1 cellular context compared by ENCODE assay signal in the genomic region with DNA sequence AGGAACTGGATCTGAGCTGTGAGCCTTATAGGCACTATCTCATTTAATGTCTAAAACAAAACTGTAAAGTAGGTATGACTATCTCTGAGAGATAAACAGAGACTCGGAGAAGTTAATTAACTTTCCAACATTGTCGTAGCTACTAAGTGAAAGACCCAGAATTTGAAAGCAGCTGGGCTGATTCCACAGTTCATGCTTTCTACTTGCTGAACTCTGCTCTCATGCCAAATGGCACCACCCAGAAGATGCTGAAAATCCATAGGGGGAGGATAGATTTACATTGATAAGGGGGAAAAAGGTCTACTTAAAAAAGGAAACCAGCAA.
TF ChIP-seq lines count a peak whose summit lies in the region.

No MANE protein-coding gene starts in this region.

TF ChIP-seq in HepG2, 621 proteins besides CTCF, POLR2A, EP300 and RAD21 (continued from another document and continues in another):
- TF ChIP-seq, protein P1, sequence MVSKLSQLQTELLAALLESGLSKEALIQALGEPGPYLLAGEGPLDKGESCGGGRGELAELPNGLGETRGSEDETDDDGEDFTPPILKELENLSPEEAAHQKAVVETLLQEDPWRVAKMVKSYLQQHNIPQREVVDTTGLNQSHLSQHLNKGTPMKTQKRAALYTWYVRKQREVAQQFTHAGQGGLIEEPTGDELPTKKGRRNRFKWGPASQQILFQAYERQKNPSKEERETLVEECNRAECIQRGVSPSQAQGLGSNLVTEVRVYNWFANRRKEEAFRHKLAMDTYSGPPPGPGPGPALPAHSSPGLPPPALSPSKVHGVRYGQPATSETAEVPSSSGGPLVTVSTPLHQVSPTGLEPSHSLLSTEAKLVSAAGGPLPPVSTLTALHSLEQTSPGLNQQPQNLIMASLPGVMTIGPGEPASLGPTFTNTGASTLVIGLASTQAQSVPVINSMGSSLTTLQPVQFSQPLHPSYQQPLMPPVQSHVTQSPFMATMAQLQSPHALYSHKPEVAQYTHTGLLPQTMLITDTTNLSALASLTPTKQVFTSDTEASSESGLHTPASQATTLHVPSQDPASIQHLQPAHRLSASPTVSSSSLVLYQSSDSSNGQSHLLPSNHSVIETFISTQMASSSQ (IDR thresholded peaks at IDR 0.05; ENCODE audit: low read depth): no peak
- TF ChIP-seq, protein P1 (CRISPR knock-in tag; IDR thresholded peaks at IDR 0.05; ENCODE audit: borderline replicate concordance): no peak
- TF ChIP-seq, protein P2, sequence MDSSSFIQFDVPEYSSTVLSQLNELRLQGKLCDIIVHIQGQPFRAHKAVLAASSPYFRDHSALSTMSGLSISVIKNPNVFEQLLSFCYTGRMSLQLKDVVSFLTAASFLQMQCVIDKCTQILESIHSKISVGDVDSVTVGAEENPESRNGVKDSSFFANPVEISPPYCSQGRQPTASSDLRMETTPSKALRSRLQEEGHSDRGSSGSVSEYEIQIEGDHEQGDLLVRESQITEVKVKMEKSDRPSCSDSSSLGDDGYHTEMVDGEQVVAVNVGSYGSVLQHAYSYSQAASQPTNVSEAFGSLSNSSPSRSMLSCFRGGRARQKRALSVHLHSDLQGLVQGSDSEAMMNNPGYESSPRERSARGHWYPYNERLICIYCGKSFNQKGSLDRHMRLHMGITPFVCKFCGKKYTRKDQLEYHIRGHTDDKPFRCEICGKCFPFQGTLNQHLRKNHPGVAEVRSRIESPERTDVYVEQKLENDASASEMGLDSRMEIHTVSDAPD (CRISPR knock-in tag; IDR thresholded peaks at IDR 0.05): no peak
- TF ChIP-seq ZNF501 (CRISPR knock-in tag; IDR thresholded peaks at IDR 0.05) (no peak), ZNF570 (CRISPR knock-in tag; IDR thresholded peaks at IDR 0.05; ENCODE audit: borderline replicate concordance) (no peak), POLR2G (IDR thresholded peaks at IDR 0.05; ENCODE audit: low read depth, low read length) (peak; percentile 38; the same call in 1 of the 2 replicates), NONO (IDR thresholded peaks at IDR 0.05) (no peak), NONO (CRISPR knock-in tag; conservative IDR thresholded peaks at IDR 0.05) (no peak), ZNF33A (CRISPR knock-in tag; IDR thresholded peaks at IDR 0.05; ENCODE audit: borderline replicate concordance) (no peak), ZNF557 (CRISPR knock-in tag; IDR thresholded peaks at IDR 0.05) (peak; percentile 36; the same call in 1 of the 2 replicates), NAIF1 (CRISPR knock-in tag; IDR thresholded peaks at IDR 0.05; ENCODE audit: borderline replicate concordance) (0 out of 2 replicates have a peak, but pooled peaks have one; percentile 22), DNMT1 (CRISPR knock-in tag; IDR thresholded peaks at IDR 0.05) (no peak), YEATS4 (CRISPR knock-in tag; IDR thresholded peaks at IDR 0.05; ENCODE audit: borderline replicate concordance) (0 out of 2 replicates have a peak, but pooled peaks have one; percentile 13), MED13 (CRISPR knock-in tag; IDR thresholded peaks at IDR 0.05) (no peak), TBX2 (CRISPR knock-in tag; IDR thresholded peaks at IDR 0.05; ENCODE audit: borderline replicate concordance) (no peak), AKAP8 (CRISPR knock-in tag; IDR thresholded peaks at IDR 0.05) (no peak), SP1 (IDR thresholded peaks at IDR 0.05) (no peak), SP1 (CRISPR knock-in tag; IDR thresholded peaks at IDR 0.05) (no peak), NFYB (CRISPR knock-in tag; IDR thresholded peaks at IDR 0.05) (no peak), CREM (IDR thresholded peaks at IDR 0.05) (no peak), CREM (CRISPR knock-in tag; IDR thresholded peaks at IDR 0.05) (no peak), ATAD3A (CRISPR knock-in tag; IDR thresholded peaks at IDR 0.05) (no peak), ZNF260 (CRISPR knock-in tag; IDR thresholded peaks at IDR 0.05; ENCODE audit: borderline replicate concordance, low read depth) (no peak), ZNF773 (CRISPR knock-in tag; IDR thresholded peaks at IDR 0.05; ENCODE audit: borderline replicate concordance) (no peak), THAP11 (CRISPR knock-in tag; IDR thresholded peaks at IDR 0.05) (no peak), NRL (CRISPR knock-in tag; IDR thresholded peaks at IDR 0.05; ENCODE audit: borderline replicate concordance) (no peak), SALL2 (CRISPR knock-in tag; IDR thresholded peaks at IDR 0.05) (no peak), SMARCE1 (IDR thresholded peaks at IDR 0.05; ENCODE audit: borderline replicate concordance) (no peak), ZNF567 (CRISPR knock-in tag; IDR thresholded peaks at IDR 0.05; ENCODE audit: borderline replicate concordance) (no peak), CCAR2 (optimal IDR thresholded peaks at IDR 0.05; ENCODE audit: low read depth, low read length) (no peak), EEA1 (CRISPR knock-in tag; IDR thresholded peaks at IDR 0.05; ENCODE audit: borderline replicate concordance) (no peak)
- TF ChIP-seq, protein P3, sequence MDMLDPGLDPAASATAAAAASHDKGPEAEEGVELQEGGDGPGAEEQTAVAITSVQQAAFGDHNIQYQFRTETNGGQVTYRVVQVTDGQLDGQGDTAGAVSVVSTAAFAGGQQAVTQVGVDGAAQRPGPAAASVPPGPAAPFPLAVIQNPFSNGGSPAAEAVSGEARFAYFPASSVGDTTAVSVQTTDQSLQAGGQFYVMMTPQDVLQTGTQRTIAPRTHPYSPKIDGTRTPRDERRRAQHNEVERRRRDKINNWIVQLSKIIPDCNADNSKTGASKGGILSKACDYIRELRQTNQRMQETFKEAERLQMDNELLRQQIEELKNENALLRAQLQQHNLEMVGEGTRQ (IDR thresholded peaks at IDR 0.05; ENCODE audit: low read depth, low read length): no peak
- TF ChIP-seq, protein P3 (CRISPR knock-in tag; IDR thresholded peaks at IDR 0.05; ENCODE audit: borderline replicate concordance): 0 out of 2 replicates have a peak, but pooled peaks have one; percentile 37
- TF ChIP-seq, protein P4, sequence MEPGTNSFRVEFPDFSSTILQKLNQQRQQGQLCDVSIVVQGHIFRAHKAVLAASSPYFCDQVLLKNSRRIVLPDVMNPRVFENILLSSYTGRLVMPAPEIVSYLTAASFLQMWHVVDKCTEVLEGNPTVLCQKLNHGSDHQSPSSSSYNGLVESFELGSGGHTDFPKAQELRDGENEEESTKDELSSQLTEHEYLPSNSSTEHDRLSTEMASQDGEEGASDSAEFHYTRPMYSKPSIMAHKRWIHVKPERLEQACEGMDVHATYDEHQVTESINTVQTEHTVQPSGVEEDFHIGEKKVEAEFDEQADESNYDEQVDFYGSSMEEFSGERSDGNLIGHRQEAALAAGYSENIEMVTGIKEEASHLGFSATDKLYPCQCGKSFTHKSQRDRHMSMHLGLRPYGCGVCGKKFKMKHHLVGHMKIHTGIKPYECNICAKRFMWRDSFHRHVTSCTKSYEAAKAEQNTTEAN (CRISPR knock-in tag; conservative IDR thresholded peaks at IDR 0.05): no peak
- TF ChIP-seq, protein P5, sequence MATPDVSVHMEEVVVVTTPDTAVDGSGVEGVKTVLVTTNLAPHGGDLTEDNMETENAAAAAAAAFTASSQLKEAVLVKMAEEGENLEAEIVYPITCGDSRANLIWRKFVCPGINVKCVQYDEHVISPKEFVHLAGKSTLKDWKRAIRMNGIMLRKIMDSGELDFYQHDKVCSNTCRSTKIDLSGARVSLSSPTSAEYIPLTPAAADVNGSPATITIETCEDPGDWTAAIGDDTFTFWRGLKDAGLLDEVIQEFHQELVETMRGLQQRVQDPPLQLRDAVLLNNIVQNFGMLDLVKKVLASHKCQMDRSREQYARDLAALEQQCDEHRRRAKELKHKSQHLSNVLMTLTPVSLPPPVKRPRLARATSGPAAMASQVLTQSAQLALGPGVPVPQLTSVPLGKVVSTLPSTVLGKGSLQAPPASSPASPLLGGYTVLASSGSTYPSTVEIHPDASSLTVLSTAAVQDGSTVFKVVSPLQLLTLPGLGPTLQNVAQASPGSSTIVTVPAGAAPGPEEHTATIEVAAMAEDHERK (CRISPR knock-in tag; IDR thresholded peaks at IDR 0.05; ENCODE audit: low read depth): no peak
- TF ChIP-seq, protein P6, sequence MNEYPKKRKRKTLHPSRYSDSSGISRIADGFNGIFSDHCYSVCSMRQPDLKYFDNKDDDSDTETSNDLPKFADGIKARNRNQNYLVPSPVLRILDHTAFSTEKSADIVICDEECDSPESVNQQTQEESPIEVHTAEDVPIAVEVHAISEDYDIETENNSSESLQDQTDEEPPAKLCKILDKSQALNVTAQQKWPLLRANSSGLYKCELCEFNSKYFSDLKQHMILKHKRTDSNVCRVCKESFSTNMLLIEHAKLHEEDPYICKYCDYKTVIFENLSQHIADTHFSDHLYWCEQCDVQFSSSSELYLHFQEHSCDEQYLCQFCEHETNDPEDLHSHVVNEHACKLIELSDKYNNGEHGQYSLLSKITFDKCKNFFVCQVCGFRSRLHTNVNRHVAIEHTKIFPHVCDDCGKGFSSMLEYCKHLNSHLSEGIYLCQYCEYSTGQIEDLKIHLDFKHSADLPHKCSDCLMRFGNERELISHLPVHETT (CRISPR knock-in tag; conservative IDR thresholded peaks at IDR 0.05): no peak
- TF ChIP-seq, protein P7, sequence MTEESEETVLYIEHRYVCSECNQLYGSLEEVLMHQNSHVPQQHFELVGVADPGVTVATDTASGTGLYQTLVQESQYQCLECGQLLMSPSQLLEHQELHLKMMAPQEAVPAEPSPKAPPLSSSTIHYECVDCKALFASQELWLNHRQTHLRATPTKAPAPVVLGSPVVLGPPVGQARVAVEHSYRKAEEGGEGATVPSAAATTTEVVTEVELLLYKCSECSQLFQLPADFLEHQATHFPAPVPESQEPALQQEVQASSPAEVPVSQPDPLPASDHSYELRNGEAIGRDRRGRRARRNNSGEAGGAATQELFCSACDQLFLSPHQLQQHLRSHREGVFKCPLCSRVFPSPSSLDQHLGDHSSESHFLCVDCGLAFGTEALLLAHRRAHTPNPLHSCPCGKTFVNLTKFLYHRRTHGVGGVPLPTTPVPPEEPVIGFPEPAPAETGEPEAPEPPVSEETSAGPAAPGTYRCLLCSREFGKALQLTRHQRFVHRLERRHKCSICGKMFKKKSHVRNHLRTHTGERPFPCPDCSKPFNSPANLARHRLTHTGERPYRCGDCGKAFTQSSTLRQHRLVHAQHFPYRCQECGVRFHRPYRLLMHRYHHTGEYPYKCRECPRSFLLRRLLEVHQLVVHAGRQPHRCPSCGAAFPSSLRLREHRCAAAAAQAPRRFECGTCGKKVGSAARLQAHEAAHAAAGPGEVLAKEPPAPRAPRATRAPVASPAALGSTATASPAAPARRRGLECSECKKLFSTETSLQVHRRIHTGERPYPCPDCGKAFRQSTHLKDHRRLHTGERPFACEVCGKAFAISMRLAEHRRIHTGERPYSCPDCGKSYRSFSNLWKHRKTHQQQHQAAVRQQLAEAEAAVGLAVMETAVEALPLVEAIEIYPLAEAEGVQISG (CRISPR knock-in tag; IDR thresholded peaks at IDR 0.05): no peak
- TF ChIP-seq, protein P8, sequence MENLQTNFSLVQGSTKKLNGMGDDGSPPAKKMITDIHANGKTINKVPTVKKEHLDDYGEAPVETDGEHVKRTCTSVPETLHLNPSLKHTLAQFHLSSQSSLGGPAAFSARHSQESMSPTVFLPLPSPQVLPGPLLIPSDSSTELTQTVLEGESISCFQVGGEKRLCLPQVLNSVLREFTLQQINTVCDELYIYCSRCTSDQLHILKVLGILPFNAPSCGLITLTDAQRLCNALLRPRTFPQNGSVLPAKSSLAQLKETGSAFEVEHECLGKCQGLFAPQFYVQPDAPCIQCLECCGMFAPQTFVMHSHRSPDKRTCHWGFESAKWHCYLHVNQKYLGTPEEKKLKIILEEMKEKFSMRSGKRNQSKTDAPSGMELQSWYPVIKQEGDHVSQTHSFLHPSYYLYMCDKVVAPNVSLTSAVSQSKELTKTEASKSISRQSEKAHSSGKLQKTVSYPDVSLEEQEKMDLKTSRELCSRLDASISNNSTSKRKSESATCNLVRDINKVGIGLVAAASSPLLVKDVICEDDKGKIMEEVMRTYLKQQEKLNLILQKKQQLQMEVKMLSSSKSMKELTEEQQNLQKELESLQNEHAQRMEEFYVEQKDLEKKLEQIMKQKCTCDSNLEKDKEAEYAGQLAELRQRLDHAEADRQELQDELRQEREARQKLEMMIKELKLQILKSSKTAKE (CRISPR knock-in tag; IDR thresholded peaks at IDR 0.05; ENCODE audit: borderline replicate concordance): no peak
- TF ChIP-seq, protein P9, sequence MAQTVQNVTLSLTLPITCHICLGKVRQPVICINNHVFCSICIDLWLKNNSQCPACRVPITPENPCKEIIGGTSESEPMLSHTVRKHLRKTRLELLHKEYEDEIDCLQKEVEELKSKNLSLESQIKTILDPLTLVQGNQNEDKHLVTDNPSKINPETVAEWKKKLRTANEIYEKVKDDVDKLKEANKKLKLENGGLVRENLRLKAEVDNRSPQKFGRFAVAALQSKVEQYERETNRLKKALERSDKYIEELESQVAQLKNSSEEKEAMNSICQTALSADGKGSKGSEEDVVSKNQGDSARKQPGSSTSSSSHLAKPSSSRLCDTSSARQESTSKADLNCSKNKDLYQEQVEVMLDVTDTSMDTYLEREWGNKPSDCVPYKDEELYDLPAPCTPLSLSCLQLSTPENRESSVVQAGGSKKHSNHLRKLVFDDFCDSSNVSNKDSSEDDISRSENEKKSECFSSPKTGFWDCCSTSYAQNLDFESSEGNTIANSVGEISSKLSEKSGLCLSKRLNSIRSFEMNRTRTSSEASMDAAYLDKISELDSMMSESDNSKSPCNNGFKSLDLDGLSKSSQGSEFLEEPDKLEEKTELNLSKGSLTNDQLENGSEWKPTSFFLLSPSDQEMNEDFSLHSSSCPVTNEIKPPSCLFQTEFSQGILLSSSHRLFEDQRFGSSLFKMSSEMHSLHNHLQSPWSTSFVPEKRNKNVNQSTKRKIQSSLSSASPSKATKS (CRISPR knock-in tag; IDR thresholded peaks at IDR 0.05): no peak
- TF ChIP-seq, protein P10, sequence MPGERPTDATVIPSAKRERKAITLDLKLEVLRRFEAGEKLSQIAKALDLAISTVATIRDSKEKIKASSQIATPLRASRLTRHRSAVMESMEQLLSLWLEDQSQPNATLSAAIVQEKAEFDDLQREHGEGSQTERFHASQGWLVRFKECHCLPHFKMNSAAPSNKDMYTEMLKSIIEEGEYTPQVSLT (CRISPR knock-in tag; IDR thresholded peaks at IDR 0.05; ENCODE audit: borderline replicate concordance, low read depth): no peak
- TF ChIP-seq, protein P11, sequence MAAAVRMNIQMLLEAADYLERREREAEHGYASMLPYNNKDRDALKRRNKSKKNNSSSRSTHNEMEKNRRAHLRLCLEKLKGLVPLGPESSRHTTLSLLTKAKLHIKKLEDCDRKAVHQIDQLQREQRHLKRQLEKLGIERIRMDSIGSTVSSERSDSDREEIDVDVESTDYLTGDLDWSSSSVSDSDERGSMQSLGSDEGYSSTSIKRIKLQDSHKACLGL (CRISPR knock-in tag; IDR thresholded peaks at IDR 0.05): no peak
